8 cellular contexts compared by ENCODE assay signal in the genomic region with DNA sequence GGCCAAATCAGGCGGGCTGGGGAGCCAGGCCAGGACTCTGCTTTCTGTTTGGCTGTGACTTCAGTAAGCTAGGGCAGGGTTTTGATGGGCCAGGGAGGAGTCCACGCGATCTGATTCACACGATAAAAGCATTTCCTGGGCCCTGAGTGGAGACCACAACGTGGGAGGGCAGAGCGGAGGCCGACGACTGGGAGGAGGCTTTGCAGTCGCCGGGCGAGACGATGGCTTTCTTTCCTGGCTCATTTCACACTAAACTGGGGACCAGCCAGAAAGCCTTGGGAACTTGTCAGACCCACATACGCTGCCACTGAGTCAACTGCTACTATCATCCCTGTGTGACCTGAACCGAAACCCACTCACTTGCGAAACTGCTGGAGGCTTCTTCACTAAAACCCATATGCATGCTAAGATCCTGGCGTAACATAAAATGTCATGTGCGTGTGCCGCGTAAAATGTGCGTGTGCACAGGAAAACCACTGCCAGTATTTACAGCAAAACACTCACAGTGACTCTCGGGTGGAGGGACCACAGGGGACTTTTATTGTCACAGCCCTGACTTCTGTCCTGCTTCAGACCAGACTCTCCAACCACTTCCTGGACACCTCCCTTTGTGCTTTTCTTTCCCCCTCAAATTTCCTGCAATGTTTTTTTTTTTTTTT. TPM values are rescaled to one million over a fixed set of nuclear protein-coding genes. Genes with fewer than 3 reads are reported as not detected.
A peak's percentile ranks its signal among the peaks of the same experiment; 100 is the strongest.
DNase-seq lines count a peak whose midpoint lies in the region; ATAC-seq and TF ChIP-seq lines count a peak whose summit lies in the region.

No MANE protein-coding gene starts in this region.

- H3K9ac ChIP-seq in rectal smooth muscle tissue (ENCODE audit: low read length), result no peak overlapping the region

- H3K27ac ChIP-seq in rectal smooth muscle tissue (ENCODE audit: low read depth, low read length) (peak overlapping the region; percentile 55), urinary bladder (ENCODE audit: low read depth) (peak overlapping the region; percentile 55)

- no peaks in the 10 kb centered on the region for H3K27me3 ChIP-seq in rectal smooth muscle tissue (ENCODE audit: control insufficient read depth, insufficient read depth, low read length)

- peak; percentile 68 for DNase-seq in GM12864 (ENCODE audit: low read depth)
- DNase-seq in HT1080 (ENCODE audit: low read depth), result peak; percentile 76
- peak; percentile 43 to 77 (median 68) for DNase-seq in activated CD8-positive, alpha-beta memory T cell treated with anti-CD3 and anti-CD28 coated beads for 48 hours (ENCODE audit: low read depth in 2 of 3, low spot score in 2 of 3)
- DNase-seq in OCI-M1 (lab: John Stamatoyannopoulos, UW), result no peak
- no peak for DNase-seq in NCI-H2029 treated with DMSO at 0.1 percent for 48 hours (lab: John Stamatoyannopoulos, UW)

- ATAC-seq in esophagus mucosa, result peak; percentile 62

- TF ChIP-seq CTCF in GM12864 (IDR thresholded peaks at IDR 0.05; ENCODE audit: low read depth, low read length, missing control alignments), result no peak

- H3K4me3 ChIP-seq in GM12864 (ENCODE audit: low read depth, low read length) (no peak overlapping the region), rectal smooth muscle tissue (ENCODE audit: low read length) (peak overlapping the region; percentile 52), urinary bladder (ENCODE audit: low read depth, low read length) (no peak overlapping the region)

- H3K36me3 ChIP-seq in rectal smooth muscle tissue (ENCODE audit: control insufficient read depth, insufficient read depth, low read length) (no peaks in the 10 kb centered on the region), urinary bladder (ENCODE audit: insufficient read depth) (no peaks in the 10 kb centered on the region)

- WGBS in urinary bladder, result 39% methylated on average over 21 of the region's 21 CpGs

- H3K4me1 ChIP-seq in rectal smooth muscle tissue (ENCODE audit: control insufficient read depth, insufficient read depth, low read length) (peaks cover 4% of the 10 kb centered on the region), urinary bladder (ENCODE audit: insufficient read depth) (no peaks in the 10 kb centered on the region)

RNA-seq across cellular contexts. Expression of a gene that starts 14.2 kb away (rescaled TPM):
- total RNA-seq in HT1080 (2014; rRNA removed; shearing (Covaris generic)), result 22.8 and 25.2 TPM in 2 replicates
- 24.4 and 29.8 TPM in 2 replicates for polyA plus RNA-seq in HT1080 (2015; cell fraction: cytosol; rRNA removed)
- polyA plus RNA-seq in HT1080 (2015; cell fraction: nucleus; rRNA removed), result 69.4 and 75.2 TPM in 2 replicates
- total RNA-seq in esophagus mucosa (36.8 TPM), urinary bladder (4.2 TPM)
- polyA plus RNA-seq in urinary bladder, result 17.2 TPM

RNA-seq across cellular contexts. Expression of a gene that starts 22.1 kb away (rescaled TPM):
- 0.14 and 0.37 TPM in 2 replicates for total RNA-seq in HT1080 (2014; rRNA removed; shearing (Covaris generic))
- polyA plus RNA-seq in HT1080 (2015; cell fraction: cytosol; rRNA removed), result 0.97 and 0.98 TPM in 2 replicates
- 0.37 and 0.87 TPM in 2 replicates for polyA plus RNA-seq in HT1080 (2015; cell fraction: nucleus; rRNA removed)
- total RNA-seq in esophagus mucosa (2.6 TPM), urinary bladder (14.4 TPM)
- polyA plus RNA-seq in urinary bladder, result 68.7 TPM

RNA-seq across cellular contexts. Expression of a gene that starts 24.4 kb away (rescaled TPM):
- 1.5 TPM in 1 of 2 replicates, not detected in the other for total RNA-seq in HT1080 (2014; rRNA removed; shearing (Covaris generic))
- polyA plus RNA-seq in HT1080 (2015; cell fraction: cytosol; rRNA removed), result 0.86 and 1.5 TPM in 2 replicates
- polyA plus RNA-seq in HT1080 (2015; cell fraction: nucleus; rRNA removed), result 0.72 and 0.79 TPM in 2 replicates
- total RNA-seq in esophagus mucosa (0.64 TPM), urinary bladder (7.1 TPM)
- polyA plus RNA-seq in urinary bladder, result 10.6 TPM

RNA-seq across cellular contexts. Expression of a gene that starts 48.0 kb away (rescaled TPM):
- 0.05 TPM in 1 of 2 replicates, not detected in the other for total RNA-seq in HT1080 (2014; rRNA removed; shearing (Covaris generic))
- not detected in 2 replicates for polyA plus RNA-seq in HT1080 (2015; cell fraction: cytosol; rRNA removed)
- polyA plus RNA-seq in HT1080 (2015; cell fraction: nucleus; rRNA removed), result not detected in 2 replicates
- total RNA-seq in esophagus mucosa (not detected), urinary bladder (not detected)
- not detected for polyA plus RNA-seq in urinary bladder

Comparison
In these comparisons a context has a peak if more than half of its experiments do, and no peak if none do; other contexts are left out.
1. DNase-seq: peak in GM12864 (single experiment), HT1080 (single experiment) and activated CD8-positive, alpha-beta memory T cell treated with anti-CD3 and anti-CD28 coated beads for 48 hours (3 of 3); none in OCI-M1 (single experiment) and NCI-H2029 treated with DMSO at 0.1 percent for 48 hours (single experiment).